ENCODE assay signal across 8 cellular contexts in genomic region chr1:204080163-204080903, GRCh38. TPM values are rescaled to one million over a fixed set of nuclear protein-coding genes. Genes with fewer than 3 reads are reported as not detected.
DNase-seq lines count a peak whose midpoint lies in the region; ATAC-seq and TF ChIP-seq lines count a peak whose summit lies in the region.

No MANE protein-coding gene starts in this region.

- peak; percentile 63 for DNase-seq in SIG-M5 treated with dmso at 0.1 percent for 504 hours (lab: John Stamatoyannopoulos, UW; ENCODE audit: unreplicated experiment)
- DNase-seq in SIG-M5 (lab: John Stamatoyannopoulos, UW), result no peak
- peak; percentile 92 to 95 for DNase-seq in SJSA1 (ENCODE audit: low read depth in 1 of 2, low spot score in 2 of 2)
- DNase-seq in osteocyte (ENCODE audit: extremely low spot score, unreplicated experiment), result peak; percentile 86
- no peak for DNase-seq in stimulated activated CD4-positive, alpha-beta T cell treated with anti-CD3 and anti-CD28 coated beads, Interleukin-2, amount 100 ng/mL, for 24 hours
- DNase-seq in activated T-cell treated with anti-CD3 and anti-CD28 coated beads for 4 hours, result no peak

- 56 to 60% methylated on average over 2 of the region's 8 CpGs for WGBS in gastroesophageal sphincter (ENCODE audit: low coverage in 1 of 2), 2 donors

- H3K4me3 Mint-ChIP-seq in osteocyte (ENCODE audit: unreplicated experiment), result no peak overlapping the region

- no peak for TF ChIP-seq EP300 in gastroesophageal sphincter (IDR thresholded peaks at IDR 0.05)

- ATAC-seq in gastroesophageal sphincter (peak; percentile 42), HG02623 (IDR thresholded peaks at IDR 0.05; ENCODE audit: unreplicated experiment) (no peak)

- no peak overlapping the region for H3K4me3 ChIP-seq in SJSA1
- peak overlapping the region in 1 of 2 donors; percentile 2 for H3K4me3 ChIP-seq in gastroesophageal sphincter

- H3K9me3 ChIP-seq in SJSA1 (replicated peaks) (no peaks in the 10 kb centered on the region), gastroesophageal sphincter (no peaks in the 10 kb centered on the region)

- peaks cover 61% of the 10 kb centered on the region for H3K4me1 ChIP-seq in SJSA1 (replicated peaks)
- peaks cover 0 to 100% (median 43%) of the 10 kb centered on the region in 3 donors for H3K4me1 ChIP-seq in gastroesophageal sphincter

- TF ChIP-seq CTCF in gastroesophageal sphincter (IDR thresholded peaks at IDR 0.05) (no peak), osteocyte (IDR thresholded peaks at IDR 0.05) (no peak)

- H3K27ac Mint-ChIP-seq in osteocyte (ENCODE audit: unreplicated experiment), result peak overlapping the region; percentile 3

- H3K27me3 Mint-ChIP-seq in osteocyte (ENCODE audit: unreplicated experiment), result no peaks in the 10 kb centered on the region

- peaks cover 60% of the 10 kb centered on the region for H3K4me1 Mint-ChIP-seq in osteocyte (ENCODE audit: unreplicated experiment)

- H3K27me3 ChIP-seq in SJSA1 (replicated peaks) (no peaks in the 10 kb centered on the region), gastroesophageal sphincter (peaks cover 48% of the 10 kb centered on the region)

- H3K36me3 Mint-ChIP-seq in osteocyte (ENCODE audit: unreplicated experiment), result no peaks in the 10 kb centered on the region

- no peaks in the 10 kb centered on the region for H3K9me3 Mint-ChIP-seq in osteocyte (ENCODE audit: unreplicated experiment)

- H3K27ac ChIP-seq in SJSA1 (peak overlapping the region; percentile 50), gastroesophageal sphincter (peak overlapping the region in 3 of 4 donors; percentile 71 to 82 (median 77))

- no peaks in the 10 kb centered on the region for H3K36me3 ChIP-seq in SJSA1
- H3K36me3 ChIP-seq in gastroesophageal sphincter, result no peaks in the 10 kb centered on the region

- TF ChIP-seq POLR2A in gastroesophageal sphincter (IDR thresholded peaks at IDR 0.05), result no peak

RNA-seq across cellular contexts. Expression of gene SOX13, which starts 7.4 kb away (rescaled TPM):
- 9.0 and 15.5 TPM in 2 replicates for total RNA-seq in SJSA1 (2014; rRNA removed; shearing (Covaris generic))
- total RNA-seq in gastroesophageal sphincter (10 to 100 TPM; 15.3 to 20.4 (median 17.3) TPM), osteocyte (11.7 and 12.5 TPM in 2 replicates)

Comparison
In these comparisons a context has a peak if more than half of its experiments do, and no peak if none do; other contexts are left out.
1. DNase-seq: peak in SIG-M5 treated with dmso at 0.1 percent for 504 hours (single experiment), SJSA1 (2 of 2) and osteocyte (single experiment); none in SIG-M5 (single experiment), stimulated activated CD4-positive, alpha-beta T cell treated with anti-CD3 and anti-CD28 coated beads, Interleukin-2, amount 100 ng/mL, for 24 hours (0 of 2) and activated T-cell treated with anti-CD3 and anti-CD28 coated beads for 4 hours (single experiment).